10 cellular contexts compared by ENCODE assay signal in genomic region chr11:20363149-20363499, GRCh38. TPM values are rescaled to one million over a fixed set of nuclear protein-coding genes. Genes with fewer than 3 reads are reported as not detected.
DNase-seq lines count a peak whose midpoint lies in the region; ATAC-seq, FAIRE-seq and TF ChIP-seq lines count a peak whose summit lies in the region.
"Had no signal": no experiment of that assay in that cellular context is flagged by ENCODE, and none has a peak within 500 bp of the region (broad histone marks: within the 10 kb centered on the region; RNA-seq: fewer than 3 reads in every experiment).

No MANE protein-coding gene starts in this region.

- intact Hi-C loops in pancreas (cut with DNase I): no loop called here
- intact Hi-C loops in head of caudate nucleus (cut with DNase I): no loop called here

- H3K4me3 ChIP-seq in GM12865 (ENCODE audit: low read depth, low read length): peak overlapping the region; percentile 55
- peak overlapping the region; percentile 66 for H3K4me3 ChIP-seq in HL-60 (replicated peaks; ENCODE audit: insufficient read depth, low read length)
- H3K4me3 ChIP-seq in ectodermal cell (ENCODE audit: insufficient read depth, low read depth, low read length): peak overlapping the region; percentile 57
- H3K4me3 ChIP-seq in pancreas: peak overlapping the region; percentile 74 to 99 (median 82)

- no peak for DNase-seq in GM12865 (ENCODE audit: low read depth)
- DNase-seq in HL-60 (ENCODE audit: low read depth in 1 of 2, low spot score in 1 of 2): no peak
- no peak for DNase-seq in pancreas
- DNase-seq in NCI-H187 (lab: John Stamatoyannopoulos, UW): no peak
- DNase-seq in NCI-H2081 treated with DMSO at 0.1 percent for 48 hours (lab: John Stamatoyannopoulos, UW): no peak
- no peak for DNase-seq in head of caudate nucleus

- no peak for TF ChIP-seq CTCF in GM12865 (IDR thresholded peaks at IDR 0.05; ENCODE audit: insufficient read depth, low read depth, low read length, missing control alignments)
- TF ChIP-seq CTCF in HL-60 (IDR thresholded peaks at IDR 0.05; ENCODE audit: insufficient read depth, low read length): no peak
- no peak for TF ChIP-seq CTCF in pancreas (IDR thresholded peaks at IDR 0.05)

- H3K9me3 ChIP-seq in ectodermal cell (ENCODE audit: control insufficient read depth, low read length) (no peaks in the 10 kb centered on the region), pancreas (no peaks in the 10 kb centered on the region)

- H3K27ac ChIP-seq in HL-60 (replicated peaks): no peak overlapping the region
- H3K27ac ChIP-seq in ectodermal cell (ENCODE audit: insufficient read depth, low read depth, low read length, poor library complexity, severe bottlenecking): no peak overlapping the region
- H3K27ac ChIP-seq in pancreas: peak overlapping the region in 2 of 4 donors; percentile 73 to 85

- FAIRE-seq in pancreas (lab: Jason Lieb, UNC): no peak
- FAIRE-seq: HTR-8/SVneo, islet of Langerhans had no signal

- H3K4me1 ChIP-seq in ectodermal cell (ENCODE audit: control insufficient read depth, insufficient read depth, low read length) (no peaks in the 10 kb centered on the region), pancreas (no peaks in the 10 kb centered on the region)

- ATAC-seq in pancreas (peak in 2 of 4 donors; percentile 2 to 3), HG03520 (IDR thresholded peaks at IDR 0.05; ENCODE audit: unreplicated experiment) (no peak)

- H3K36me3 ChIP-seq in ectodermal cell (ENCODE audit: control insufficient read depth, insufficient read depth, low read length) (no peaks in the 10 kb centered on the region), pancreas (no peaks in the 10 kb centered on the region)

- H3K27me3 ChIP-seq in HL-60 (ENCODE audit: insufficient read depth, poor library complexity, severe bottlenecking) (no peaks in the 10 kb centered on the region), ectodermal cell (ENCODE audit: control insufficient read depth, insufficient read depth, low read length, poor library complexity, severe bottlenecking) (peaks cover 34% of the 10 kb centered on the region), pancreas (no peaks in the 10 kb centered on the region)

- WGBS in ectodermal cell, 2 experiments: 91 to 98% methylated on average over 2 of the region's 2 CpGs
- 75 to 77% methylated on average over 2 of the region's 2 CpGs for WGBS in pancreas, 2 donors

RNA-seq across cellular contexts. Expression of gene HTATIP2, which starts 0.4 kb away (rescaled TPM):
- 17.4 TPM for polyA plus RNA-seq in ectodermal cell (2013, experiment 1 of 4)
- polyA plus RNA-seq in ectodermal cell (2013, experiment 2 of 4): 17.8 TPM
- polyA plus RNA-seq in ectodermal cell (2013, experiment 3 of 4): 14.0 TPM
- 16.4 TPM for polyA plus RNA-seq in ectodermal cell (2013, experiment 4 of 4)
- 10 to 100 TPM in 5 of 6 donors, 1 to 10 TPM in 1; 9.6 to 29.1 (median 12.1) TPM for total RNA-seq in pancreas
- polyA plus RNA-seq in pancreas: 10 to 100 TPM; 11.3 to 19.2 TPM

RNA-seq across cellular contexts. Expression of gene PRMT3, which starts 24.4 kb away (rescaled TPM):
- polyA plus RNA-seq in ectodermal cell (2013, experiment 1 of 4): 23.8 TPM
- polyA plus RNA-seq in ectodermal cell (2013, experiment 2 of 4): 23.0 TPM
- 22.2 TPM for polyA plus RNA-seq in ectodermal cell (2013, experiment 3 of 4)
- polyA plus RNA-seq in ectodermal cell (2013, experiment 4 of 4): 23.2 TPM
- total RNA-seq in pancreas: 10 to 100 TPM in 1 of 6 donors, 1 to 10 TPM in 5; 5.1 to 10.3 (median 6.3) TPM
- 1 to 10 TPM; 4.9 to 5.4 TPM for polyA plus RNA-seq in pancreas
